ENCODE assay signal across 20 cellular contexts in genomic region chr22:48208894-48209293, GRCh38.
DNase-seq lines count a peak whose midpoint lies in the region; ATAC-seq lines count a peak whose summit lies in the region.
"Had no signal": no experiment of that assay in that cellular context is flagged by ENCODE, and none has a peak within 500 bp of the region (broad histone marks: within the 10 kb centered on the region; RNA-seq: fewer than 3 reads in every experiment).

No MANE protein-coding gene starts in this region.

- no peak overlapping the region for H2BK5ac ChIP-seq in trophoblast cell (ENCODE audit: low read depth, low read length, poor library complexity)

- H3K27me3 ChIP-seq in trophoblast cell (ENCODE audit: insufficient read depth, low read length): no peaks in the 10 kb centered on the region
- H3K27me3 ChIP-seq: BE2C had no signal

- no peak overlapping the region for H3K9ac ChIP-seq in trophoblast cell (ENCODE audit: low read length)

- H3K79me2 ChIP-seq in trophoblast cell (ENCODE audit: control insufficient read depth, insufficient read depth, low read length, poor library complexity): no peaks in the 10 kb centered on the region

- no peaks in the 10 kb centered on the region for H3K4me1 ChIP-seq in trophoblast cell (ENCODE audit: control insufficient read depth in 1 of 2, insufficient read depth in 2 of 2, low read length in 2 of 2)
- H3K4me1 ChIP-seq: BE2C, HAP-1 had no signal

- DNase-seq in activated CD8-positive, alpha-beta memory T cell treated with anti-CD3 and anti-CD28 coated beads for 24 hours: peak; percentile 26
- no peak for DNase-seq in activated CD8-positive, alpha-beta memory T cell treated with anti-CD3 and anti-CD28 coated beads, Interleukin-2, amount 50 U/mL, for 4 hours
- DNase-seq in ecto neural progenitor cell (ENCODE audit: low spot score) (peak; percentile 39), mesenteric fat pad (ENCODE audit: low spot score) (peak; percentile 68), posterior vena cava (ENCODE audit: low spot score) (peak; percentile 71), kidney tubule cell (ENCODE audit: low spot score) (no peak), trophoblast cell (no peak)
- DNase-seq: BE2C; C1 segment of cervical spinal cord; CD4-positive, CD25-positive, alpha-beta regulatory T cell; CD8-positive, alpha-beta memory T cell; COR-L47; DMS 273 treated with DMSO at 0.1 percent for 48 hours; DMS53; DND-41; EL had no signal

- no peak overlapping the region for H3K4ac ChIP-seq in trophoblast cell (ENCODE audit: low read depth, low read length)

- no peak overlapping the region for H3K27ac ChIP-seq in trophoblast cell (ENCODE audit: low read depth, low read length)
- H3K27ac ChIP-seq: HL-60 had no signal

- H3K14ac ChIP-seq in trophoblast cell (ENCODE audit: low read length): no peak overlapping the region

- H2BK120ac ChIP-seq in trophoblast cell (ENCODE audit: insufficient read depth, low read length, poor library complexity): no peak overlapping the region

- ATAC-seq in HG03469 (IDR thresholded peaks at IDR 0.05; ENCODE audit: unreplicated experiment): no peak
- ATAC-seq: GM12878 had no signal

- no peaks in the 10 kb centered on the region for H3K36me3 ChIP-seq in trophoblast cell (ENCODE audit: control insufficient read depth in 1 of 2, insufficient read depth in 2 of 2, low read length in 2 of 2)
- H3K36me3 ChIP-seq: BE2C, HAP-1 had no signal

- H4K91ac ChIP-seq in trophoblast cell (ENCODE audit: low read depth, low read length): no peak overlapping the region

- intact Hi-C loops in posterior vena cava (cut with DNase I): no loop called here

- no peak overlapping the region for H2AK5ac ChIP-seq in trophoblast cell (ENCODE audit: low read length)

- no peak overlapping the region for H2AFZ ChIP-seq in trophoblast cell (ENCODE audit: insufficient read depth, low read length, poor library complexity)

- no peak overlapping the region for H3K4me2 ChIP-seq in trophoblast cell (ENCODE audit: low read length)

- H3K18ac ChIP-seq in trophoblast cell (ENCODE audit: low read length): no peak overlapping the region

- no CpG with 5 or more reads among the region's 19 CpGs for WGBS in trophoblast cell (ENCODE audit: extremely low coverage, insufficient coverage, insufficient read length)

- no peak overlapping the region for H3K4me3 ChIP-seq in trophoblast cell (ENCODE audit: low read depth, low read length)
- H3K4me3 ChIP-seq: GM12878, HAP-1 had no signal

- H4K12ac ChIP-seq in trophoblast cell (ENCODE audit: low read depth, low read length): no peak overlapping the region

- H4K8ac ChIP-seq in trophoblast cell (ENCODE audit: low read depth, low read length): no peak overlapping the region

- H2BK12ac ChIP-seq in trophoblast cell (ENCODE audit: low read length): no peak overlapping the region

- peaks cover 2% of the 10 kb centered on the region for H3K9me3 ChIP-seq in trophoblast cell (ENCODE audit: insufficient read depth, low read depth, low read length)
- H3K9me3 ChIP-seq: HAP-1 had no signal

- H3K79me1 ChIP-seq in trophoblast cell (ENCODE audit: low read length): no peaks in the 10 kb centered on the region

- H3K23ac ChIP-seq in trophoblast cell (ENCODE audit: low read length): no peak overlapping the region

Comparison
In these comparisons a context has a peak if more than half of its experiments do, and no peak if none do; other contexts are left out.
1. DNase-seq: peak in activated CD8-positive, alpha-beta memory T cell treated with anti-CD3 and anti-CD28 coated beads for 24 hours (single experiment), ecto neural progenitor cell (single experiment), mesenteric fat pad (single experiment) and posterior vena cava (single experiment); none in activated CD8-positive, alpha-beta memory T cell treated with anti-CD3 and anti-CD28 coated beads, Interleukin-2, amount 50 U/mL, for 4 hours (single experiment), kidney tubule cell (single experiment) and trophoblast cell (0 of 2).